In the genomic region with DNA sequence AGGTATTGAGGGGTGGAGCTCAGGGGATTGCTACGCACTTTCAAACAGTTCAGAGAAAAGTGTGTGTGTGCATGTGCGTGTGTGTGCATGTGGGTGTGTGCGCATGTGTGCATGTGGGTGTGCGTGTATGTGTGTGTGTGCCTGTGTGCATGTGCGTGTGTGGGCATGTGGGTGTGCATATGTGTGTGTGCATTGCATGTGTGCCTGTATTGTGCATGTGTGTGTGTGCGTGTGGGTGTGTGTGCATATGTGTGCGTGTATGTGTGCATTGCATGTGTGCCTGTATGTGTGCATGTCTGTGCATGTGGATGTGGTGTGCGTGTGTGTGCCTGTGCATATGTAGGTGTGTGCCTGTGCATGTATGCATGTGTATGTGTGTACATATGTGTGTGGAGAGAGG, we compare ENCODE assay signal across 17 cellular contexts. TPM values are rescaled to one million over a fixed set of nuclear protein-coding genes. Genes with fewer than 3 reads are reported as not detected.
DNase-seq lines count a peak whose midpoint lies in the region; TF ChIP-seq lines count a peak whose summit lies in the region.
"Had no signal": no experiment of that assay in that cellular context is flagged by ENCODE, and none has a peak within 500 bp of the region (broad histone marks: within the 10 kb centered on the region; RNA-seq: fewer than 3 reads in every experiment).

No MANE protein-coding gene starts in this region.

- intact Hi-C loops in A673 (cut with micrococcal nuclease; ENCODE audit: unreplicated experiment), result no loop called here

- BruUV-seq in A673 (replicated peaks; lab: Mats Ljungman, UMichigan), result no TSS peak

- H3K27me3 ChIP-seq in BLaER1 treated with 17β-estradiol and CSF1 and Interleukin-3, amounts not matched to agents 10 nM and 100 nM, result no peaks in the 10 kb centered on the region
- H3K27me3 ChIP-seq in A673 (replicated peaks; ENCODE audit: insufficient read depth, low read depth, low read length, poor library complexity), result peaks cover 7% of the 10 kb centered on the region
- H3K27me3 ChIP-seq: thyroid gland had no signal

- H3K9ac ChIP-seq in BLaER1 treated with 17β-estradiol and CSF1 and Interleukin-3, amounts not matched to agents 10 nM and 100 nM, result 0 out of 22 replicates have a peak overlapping the region, but pooled peaks of 1 of the 11 experiments have one; percentile 11

- POLR2A ChIA-PET in A673 (lab: Charles Lee; ENCODE audit: low non-redundant PET), result no interaction called here

- H4K20me1 ChIP-seq in BLaER1 treated with 17β-estradiol and CSF1 and Interleukin-3, amounts not matched to agents 10 nM and 100 nM, result peaks cover 84 to 99% (median 90%) of the 10 kb centered on the region in 11 experiments

- H3K4me3 ChIP-seq in BLaER1 treated with 17β-estradiol and CSF1 and Interleukin-3, amounts not matched to agents 10 nM and 100 nM, result no peak overlapping the region; a peak in 1 of 20 replicates
- H3K4me3 ChIP-seq in A673 (ENCODE audit: low read depth, low read length, poor library complexity, severe bottlenecking), result no peak overlapping the region
- H3K4me3 ChIP-seq: skin epidermis, stomach, thyroid gland had no signal

- no peaks in the 10 kb centered on the region for H3K9me3 Mint-ChIP-seq in T-helper 1 cell treated with Interleukin-12 subunit alpha and Interleukin-12 subunit beta and Interleukin-4 antibody, amounts not matched to agents 30 μg/mL and 1 μg/mL, for 36 hours
- H3K9me3 Mint-ChIP-seq in T-helper 2 cell treated with Interferon-gamma antibody and Interleukin-4, amounts not matched to agents 5 μg/mL and 100 μg/mL, for 36 hours, result no peaks in the 10 kb centered on the region
- peaks cover 0 to 1% (median 0%) of the 10 kb centered on the region in 6 donors for H3K9me3 Mint-ChIP-seq in immature natural killer cell

- H3K36me3 Mint-ChIP-seq in T-helper 1 cell treated with Interleukin-12 subunit alpha and Interleukin-12 subunit beta and Interleukin-4 antibody, amounts not matched to agents 30 μg/mL and 1 μg/mL, for 36 hours (ENCODE audit: low read depth), result peaks cover 34% of the 10 kb centered on the region
- H3K36me3 Mint-ChIP-seq in T-helper 2 cell treated with Interferon-gamma antibody and Interleukin-4, amounts not matched to agents 5 μg/mL and 100 μg/mL, for 36 hours (ENCODE audit: low read depth), result peaks cover 71% of the 10 kb centered on the region
- peaks cover 3 to 7% (median 5%) of the 10 kb centered on the region in 3 donors for H3K36me3 Mint-ChIP-seq in immature natural killer cell

- H3K4me3 Mint-ChIP-seq in T-helper 1 cell treated with Interleukin-12 subunit alpha and Interleukin-12 subunit beta and Interleukin-4 antibody, amounts not matched to agents 30 μg/mL and 1 μg/mL, for 36 hours, result no peak overlapping the region
- no peak overlapping the region for H3K4me3 Mint-ChIP-seq in T-helper 2 cell treated with Interferon-gamma antibody and Interleukin-4, amounts not matched to agents 5 μg/mL and 100 μg/mL, for 36 hours
- H3K4me3 Mint-ChIP-seq in immature natural killer cell, result peak overlapping the region in 4 of 5 donors; percentile 2 to 71 (median 32)
- H3K4me3 Mint-ChIP-seq: activated CD4-positive, alpha-beta T cell treated with anti-CD3 and anti-CD28 coated beads for 36 hours had no signal

- no peak overlapping the region for H3K27ac ChIP-seq in BLaER1 treated with 17β-estradiol and CSF1 and Interleukin-3, amounts not matched to agents 10 nM and 100 nM
- H3K27ac ChIP-seq in A673 (ENCODE audit: low read depth, low read length, poor library complexity, severe bottlenecking), result no peak overlapping the region
- H3K27ac ChIP-seq: 22Rv1, skin epidermis, stomach, thyroid gland had no signal

- no peaks in the 10 kb centered on the region for H3K27me3 Mint-ChIP-seq in T-helper 1 cell treated with Interleukin-12 subunit alpha and Interleukin-12 subunit beta and Interleukin-4 antibody, amounts not matched to agents 30 μg/mL and 1 μg/mL, for 36 hours (ENCODE audit: low read depth)
- no peaks in the 10 kb centered on the region for H3K27me3 Mint-ChIP-seq in T-helper 2 cell treated with Interferon-gamma antibody and Interleukin-4, amounts not matched to agents 5 μg/mL and 100 μg/mL, for 36 hours (ENCODE audit: low read depth)
- H3K27me3 Mint-ChIP-seq in immature natural killer cell (ENCODE audit: low read depth in 3 of 3), result peaks cover 2 to 17% (median 7%) of the 10 kb centered on the region in 3 donors
- H3K27me3 Mint-ChIP-seq: activated CD4-positive, alpha-beta T cell treated with anti-CD3 and anti-CD28 coated beads for 36 hours had no signal

- H3K4me2 ChIP-seq in BLaER1 treated with 17β-estradiol and CSF1 and Interleukin-3, amounts not matched to agents 10 nM and 100 nM, result peak overlapping the region; percentile 87 to 100 (median 97)

- peaks cover 29 to 89% (median 73%) of the 10 kb centered on the region in 11 experiments for H3K36me3 ChIP-seq in BLaER1 treated with 17β-estradiol and CSF1 and Interleukin-3, amounts not matched to agents 10 nM and 100 nM
- H3K36me3 ChIP-seq in A673 (ENCODE audit: insufficient read depth, low read length, poor library complexity, severe bottlenecking), result no peaks in the 10 kb centered on the region
- H3K36me3 ChIP-seq: thyroid gland had no signal

- CTCF ChIA-PET in A673 (lab: Charles Lee), result no interaction called here

- peaks cover 98 to 100% (median 99%) of the 10 kb centered on the region in 10 experiments for H3K4me1 ChIP-seq in BLaER1 treated with 17β-estradiol and CSF1 and Interleukin-3, amounts not matched to agents 10 nM and 100 nM
- peaks cover 20% of the 10 kb centered on the region for H3K4me1 ChIP-seq in A673 (ENCODE audit: insufficient read depth, low read length, poor library complexity, severe bottlenecking)
- H3K4me1 ChIP-seq: thyroid gland had no signal

- H3K4me1 Mint-ChIP-seq in T-helper 1 cell treated with Interleukin-12 subunit alpha and Interleukin-12 subunit beta and Interleukin-4 antibody, amounts not matched to agents 30 μg/mL and 1 μg/mL, for 36 hours (ENCODE audit: low read depth), result peaks cover 69% of the 10 kb centered on the region
- H3K4me1 Mint-ChIP-seq in T-helper 2 cell treated with Interferon-gamma antibody and Interleukin-4, amounts not matched to agents 5 μg/mL and 100 μg/mL, for 36 hours (ENCODE audit: low read depth), result peaks cover 73% of the 10 kb centered on the region
- H3K4me1 Mint-ChIP-seq in immature natural killer cell, result peaks cover 95 to 96% of the 10 kb centered on the region in 2 donors

- no peak for TF ChIP-seq CTCF in A673 (conservative IDR thresholded peaks at IDR 0.05; ENCODE audit: low read depth, low read length)

- H3K27ac Mint-ChIP-seq in T-helper 1 cell treated with Interleukin-12 subunit alpha and Interleukin-12 subunit beta and Interleukin-4 antibody, amounts not matched to agents 30 μg/mL and 1 μg/mL, for 36 hours, result peak overlapping the region; percentile 2
- H3K27ac Mint-ChIP-seq in T-helper 2 cell treated with Interferon-gamma antibody and Interleukin-4, amounts not matched to agents 5 μg/mL and 100 μg/mL, for 36 hours, result peak overlapping the region; percentile 47
- peak overlapping the region; percentile 46 to 99 (median 56) for H3K27ac Mint-ChIP-seq in immature natural killer cell
- H3K27ac Mint-ChIP-seq: activated CD4-positive, alpha-beta T cell treated with anti-CD3 and anti-CD28 coated beads for 36 hours had no signal

- H3K9me3 ChIP-seq in BLaER1 treated with 17β-estradiol and CSF1 and Interleukin-3, amounts not matched to agents 10 nM and 100 nM (replicated peaks in 1 of 11), result no peaks in the 10 kb centered on the region
- no peaks in the 10 kb centered on the region for H3K9me3 ChIP-seq in A673 (ENCODE audit: low read depth, low read length, poor library complexity, severe bottlenecking)
- H3K9me3 ChIP-seq: stomach, thyroid gland had no signal

- no peak for DNase-seq in T-helper 1 cell
- no peak for DNase-seq in T-helper 2 cell treated with Interferon-gamma antibody and Interleukin-4, amounts not matched to agents 5 μg/mL and 100 μg/mL, for 36 hours (ENCODE audit: low spot score)
- no peak for DNase-seq in immature natural killer cell
- DNase-seq in A673 (ENCODE audit: low spot score), result no peak
- no peak for DNase-seq in NCI-H2196 (lab: John Stamatoyannopoulos, UW; ENCODE audit: unreplicated experiment)
- no peak for DNase-seq in activated CD4-positive, alpha-beta T cell treated with anti-CD3 and anti-CD28 coated beads for 48 hours
- DNase-seq: activated CD4-positive, alpha-beta T cell treated with anti-CD3 and anti-CD28 coated beads for 36 hours; activated CD8-positive, alpha-beta memory T cell treated with anti-CD3 and anti-CD28 coated beads, Interleukin-2, amount 50 U/mL, for 4 hours; NCI-H1436; NCI-H446; NCI-H82; stomach; thyroid gland had no signal

RNA-seq across cellular contexts. Expression of a gene that starts 12.6 kb away (rescaled TPM):
- polyA plus RNA-seq in immature natural killer cell, result 10 to 100 TPM; 26.1 to 73.8 (median 42.7) TPM
- 6.4 and 7.7 TPM in 2 replicates for total RNA-seq in A673 (2021)

RNA-seq across cellular contexts. Expression of a gene that starts 40.9 kb away (rescaled TPM):
- 1 to 10 TPM in 1 of 3 donors, under 1 TPM in 2; 0.59 to 1.4 (median 1.00) TPM for polyA plus RNA-seq in immature natural killer cell
- total RNA-seq in A673 (2021), result 27.6 and 29.7 TPM in 2 replicates

Comparison
In these comparisons a context has a peak if more than half of its experiments do, and no peak if none do; other contexts are left out.
1. H3K27ac Mint-ChIP-seq: peak in every context shown above with its lines; median percentile 56 in immature natural killer cell; 47 in T-helper 2 cell treated with Interferon-gamma antibody and Interleukin-4, amounts not matched to agents 5 μg/mL and 100 μg/mL, for 36 hours; 2 in T-helper 1 cell treated with Interleukin-12 subunit alpha and Interleukin-12 subunit beta and Interleukin-4 antibody, amounts not matched to agents 30 μg/mL and 1 μg/mL, for 36 hours.
2. H3K4me3 Mint-ChIP-seq: peak in immature natural killer cell (4 of 5); none in T-helper 1 cell treated with Interleukin-12 subunit alpha and Interleukin-12 subunit beta and Interleukin-4 antibody, amounts not matched to agents 30 μg/mL and 1 μg/mL, for 36 hours (single experiment) and T-helper 2 cell treated with Interferon-gamma antibody and Interleukin-4, amounts not matched to agents 5 μg/mL and 100 μg/mL, for 36 hours (single experiment).